ENCODE assay signal across 9 cellular contexts in the genomic region with DNA sequence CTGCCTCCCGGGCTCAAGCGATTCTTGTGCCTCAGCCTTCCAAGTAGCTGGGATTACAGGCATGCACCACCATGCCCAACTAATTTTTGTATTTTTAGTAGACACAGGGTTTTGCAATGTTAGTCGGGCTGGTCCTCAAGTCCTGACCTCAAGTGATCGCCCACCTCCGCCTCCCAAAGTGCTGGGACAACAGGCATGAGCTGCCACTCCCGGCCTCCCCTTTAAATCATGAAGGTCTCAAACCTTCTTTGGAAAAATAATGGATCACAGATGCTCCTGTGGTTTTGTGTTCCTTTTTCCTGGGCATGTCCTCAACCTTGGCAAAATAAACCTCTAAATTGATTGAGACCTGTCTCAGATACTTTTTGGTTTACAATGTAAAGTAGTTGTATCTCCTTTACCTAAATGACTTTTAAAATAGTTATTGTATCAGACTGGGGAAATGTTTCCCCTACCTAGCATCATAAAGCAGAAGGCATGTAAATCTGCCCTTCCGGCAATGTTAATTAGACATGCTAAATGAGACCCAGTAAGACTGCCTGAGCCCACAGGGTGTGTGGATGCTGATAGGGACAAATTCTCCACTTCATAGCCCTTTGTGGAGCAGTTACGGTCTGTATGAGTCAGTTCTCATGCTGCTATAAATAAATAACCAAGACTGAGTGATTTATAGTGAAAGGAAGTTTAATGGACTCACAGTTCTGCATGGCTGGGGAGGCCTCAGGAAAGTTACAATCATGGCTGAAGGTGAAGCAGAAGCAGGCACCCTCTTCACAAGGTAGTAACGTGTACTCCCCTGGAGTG. TPM values are rescaled to one million over a fixed set of nuclear protein-coding genes. Genes with fewer than 3 reads are reported as not detected.
DNase-seq lines count a peak whose midpoint lies in the region; ATAC-seq and TF ChIP-seq lines count a peak whose summit lies in the region.
"Had no signal": no experiment of that assay in that cellular context is flagged by ENCODE, and none has a peak within 500 bp of the region (broad histone marks: within the 10 kb centered on the region; RNA-seq: fewer than 3 reads in every experiment).

No MANE protein-coding gene starts in this region.

- no peaks in the 10 kb centered on the region for H4K20me1 ChIP-seq in Loucy (ENCODE audit: insufficient read depth, low read length, poor library complexity, severe bottlenecking)

- H3K79me2 ChIP-seq in Loucy (ENCODE audit: insufficient read depth, low read length): no peaks in the 10 kb centered on the region

- TF ChIP-seq CTCF in Loucy (conservative IDR thresholded peaks at IDR 0.05; ENCODE audit: low read length) (no peak), right atrium auricular region (IDR thresholded peaks at IDR 0.05) (no peak)

- H3K36me3 Mint-ChIP-seq in stimulated activated effector memory CD8-positive, alpha-beta T cell treated with anti-CD3 and anti-CD28 coated beads, Interleukin-12 subunit alpha, Interleukin-12 subunit beta, amount 100 ng/mL, for 72 hours: no peaks in the 10 kb centered on the region

- H3K4me3 ChIP-seq in Loucy (ENCODE audit: low read length, poor library complexity, severe bottlenecking) (no peak overlapping the region), right atrium auricular region (no peak overlapping the region)
- H3K4me3 ChIP-seq: cardiac muscle cell had no signal

- H3K4me1 Mint-ChIP-seq in stimulated activated effector memory CD8-positive, alpha-beta T cell treated with anti-CD3 and anti-CD28 coated beads, Interleukin-12 subunit alpha, Interleukin-12 subunit beta, amount 100 ng/mL, for 72 hours: no peaks in the 10 kb centered on the region

- H3K27ac Mint-ChIP-seq in stimulated activated effector memory CD8-positive, alpha-beta T cell treated with anti-CD3 and anti-CD28 coated beads, Interleukin-12 subunit alpha, Interleukin-12 subunit beta, amount 100 ng/mL, for 72 hours: no peak overlapping the region
- H3K27ac Mint-ChIP-seq: T-helper 2 cell treated with Interferon-gamma antibody and Interleukin-4, amounts not matched to agents 5 μg/mL and 100 μg/mL, for 36 hours had no signal

- DNase-seq in epithelial cell of prostate (ENCODE audit: low read depth, low spot score) (peak; percentile 27), NAMALWA (ENCODE audit: low spot score) (no peak), SW480 (ENCODE audit: low spot score) (no peak), right atrium auricular region (ENCODE audit: low spot score) (no peak)
- no peak for DNase-seq in stimulated activated effector memory CD8-positive, alpha-beta T cell treated with anti-CD3 and anti-CD28 coated beads, Interleukin-12 subunit alpha, Interleukin-12 subunit beta, amount 100 ng/mL, for 72 hours (ENCODE audit: low spot score in 2 of 2)

- H3K9me3 Mint-ChIP-seq in stimulated activated effector memory CD8-positive, alpha-beta T cell treated with anti-CD3 and anti-CD28 coated beads, Interleukin-12 subunit alpha, Interleukin-12 subunit beta, amount 100 ng/mL, for 72 hours: peaks cover 6% of the 10 kb centered on the region

- peak; percentile 73 for ATAC-seq in GM21447 (IDR thresholded peaks at IDR 0.05; ENCODE audit: unreplicated experiment)
- ATAC-seq in stimulated activated effector memory CD8-positive, alpha-beta T cell treated with anti-CD3 and anti-CD28 coated beads, Interleukin-12 subunit alpha, Interleukin-12 subunit beta, amount 100 ng/mL, for 72 hours: peak; percentile 40

- H3K9me3 ChIP-seq in Loucy (ENCODE audit: insufficient read depth, low read depth, low read length) (peaks cover 12% of the 10 kb centered on the region; the same call in 1 of the 2 replicates), right atrium auricular region (peaks cover 0 to 5% of the 10 kb centered on the region in 2 donors)

- H3K27me3 ChIP-seq in Loucy (ENCODE audit: insufficient read depth, low read length, poor library complexity, severe bottlenecking): no peaks in the 10 kb centered on the region
- no peaks in the 10 kb centered on the region for H3K27me3 ChIP-seq in right atrium auricular region

- H3K9me2 ChIP-seq in Loucy (replicated peaks; ENCODE audit: low read depth, low read length): no peaks in the 10 kb centered on the region

- no peak overlapping the region for H2AFZ ChIP-seq in Loucy (ENCODE audit: low read length)

- H3K9ac ChIP-seq in Loucy (ENCODE audit: low read depth, low read length, poor library complexity, severe bottlenecking): no peak overlapping the region

- no peak overlapping the region for H3K4me3 Mint-ChIP-seq in stimulated activated effector memory CD8-positive, alpha-beta T cell treated with anti-CD3 and anti-CD28 coated beads, Interleukin-12 subunit alpha, Interleukin-12 subunit beta, amount 100 ng/mL, for 72 hours
- H3K4me3 Mint-ChIP-seq: T-helper 2 cell treated with Interferon-gamma antibody and Interleukin-4, amounts not matched to agents 5 μg/mL and 100 μg/mL, for 36 hours had no signal

- H3K4me2 ChIP-seq in Loucy (ENCODE audit: low read depth, low read length, poor library complexity, severe bottlenecking): peak overlapping the region; percentile 23

- no peak overlapping the region for H3K27ac ChIP-seq in epithelial cell of prostate
- H3K27ac ChIP-seq in right atrium auricular region: no peak overlapping the region
- H3K27ac ChIP-seq: cardiac muscle cell had no signal

- H3K4me1 ChIP-seq in Loucy (ENCODE audit: insufficient read depth, low read length, poor library complexity, severe bottlenecking): no peaks in the 10 kb centered on the region
- H3K4me1 ChIP-seq in right atrium auricular region: no peaks in the 10 kb centered on the region

- H3K36me3 ChIP-seq in Loucy (ENCODE audit: insufficient read depth, low read length) (no peaks in the 10 kb centered on the region), right atrium auricular region (no peaks in the 10 kb centered on the region)
- H3K36me3 ChIP-seq: cardiac muscle cell had no signal

- H3F3A ChIP-seq in Loucy (ENCODE audit: low read depth): no peaks in the 10 kb centered on the region

RNA-seq across cellular contexts. Expression of a gene that starts 27.8 kb away (rescaled TPM):
- 100 to 1,000 TPM in 1 of 2 donors, 10 to 100 TPM in 1; 60.7 to 101 TPM for total RNA-seq in right atrium auricular region

RNA-seq across cellular contexts. Expression of a gene that starts 37.2 kb away (rescaled TPM):
- 1 to 10 TPM; 1.8 to 8.2 TPM for total RNA-seq in right atrium auricular region
- total RNA-seq: cardiac muscle cell had no signal

RNA-seq across cellular contexts. Expression of a gene that starts 37.3 kb away (rescaled TPM):
- 1 to 10 TPM; 6.3 to 7.6 TPM for total RNA-seq in right atrium auricular region

RNA-seq across cellular contexts. Expression of a gene that starts 59.0 kb away (rescaled TPM):
- total RNA-seq in right atrium auricular region: 1 to 10 TPM; 4.0 to 4.9 TPM
